In genomic region chrX:153969125-153969903, GRCh38 we compare ENCODE assay signal across 8 cellular contexts. TPM values are rescaled to one million over a fixed set of nuclear protein-coding genes. Genes with fewer than 3 reads are reported as not detected.
DNase-seq lines count a peak whose midpoint lies in the region; ATAC-seq, FAIRE-seq and TF ChIP-seq lines count a peak whose summit lies in the region.

No MANE protein-coding gene starts in this region.

- WGBS in ectodermal cell, 2 experiments, result 3 to 4% methylated on average over 24 to 25 of the region's 25 CpGs

- H3K36me3 ChIP-seq in ectodermal cell (ENCODE audit: control insufficient read depth, insufficient read depth, low read length) (no peaks in the 10 kb centered on the region), osteoblast (ENCODE audit: insufficient read depth, low read length) (peaks cover 3% of the 10 kb centered on the region)

- FAIRE-seq in GM12892 (lab: Jason Lieb, UNC), result no peak

- peaks cover 68% of the 10 kb centered on the region for H3K79me2 ChIP-seq in osteoblast (ENCODE audit: insufficient read depth, low read length)

- no peaks in the 10 kb centered on the region for H3K9me3 ChIP-seq in ectodermal cell (ENCODE audit: control insufficient read depth, low read length)
- no peaks in the 10 kb centered on the region for H3K9me3 ChIP-seq in osteoblast (ENCODE audit: low read depth, low read length)

- ATAC-seq in HG03097 (IDR thresholded peaks at IDR 0.05; ENCODE audit: low FRiP score, unreplicated experiment), result no peak

- H3K4me1 ChIP-seq in ectodermal cell (ENCODE audit: control insufficient read depth, insufficient read depth, low read length), result peaks cover 21% of the 10 kb centered on the region
- H3K4me1 ChIP-seq in osteoblast (ENCODE audit: insufficient read depth, low read length), result peaks cover 44% of the 10 kb centered on the region

- peak; percentile 24 for DNase-seq in COLO668 (lab: John Stamatoyannopoulos, UW; ENCODE audit: unreplicated experiment)
- DNase-seq in NB4 (ENCODE audit: low read depth), result peak; percentile 57
- no peak for DNase-seq in osteoblast (ENCODE audit: insufficient read length, low spot score, missing footprints)
- DNase-seq in NCI-H2196 treated with DMSO at 0.1 percent for 48 hours (lab: John Stamatoyannopoulos, UW; ENCODE audit: unreplicated experiment), result no peak
- no peak for DNase-seq in SKM-1 (lab: John Stamatoyannopoulos, UW; ENCODE audit: unreplicated experiment)
- DNase-seq in GM12892 (ENCODE audit: insufficient read length), result no peak

- TF ChIP-seq POLR2A in NB4 (IDR thresholded peaks at IDR 0.05; ENCODE audit: extremely low read depth, insufficient read length), result no peak
- TF ChIP-seq POLR2A in GM12892 (IDR thresholded peaks at IDR 0.05; ENCODE audit: low read depth, low read length), result no peak

- H3K4me3 ChIP-seq in NB4 (ENCODE audit: low read depth, low read length) (peak overlapping the region; percentile 90), ectodermal cell (ENCODE audit: insufficient read depth, low read depth, low read length) (peak overlapping the region; percentile 59), osteoblast (ENCODE audit: insufficient read depth, low read length) (peak overlapping the region; percentile 99)

- H3K27ac ChIP-seq in ectodermal cell (ENCODE audit: insufficient read depth, low read depth, low read length, poor library complexity, severe bottlenecking) (no peak overlapping the region), osteoblast (ENCODE audit: low read depth, low read length) (peak overlapping the region; percentile 45)

- TF ChIP-seq CTCF in NB4 (IDR thresholded peaks at IDR 0.05; ENCODE audit: low read depth, low read length) (no peak), osteoblast (IDR thresholded peaks at IDR 0.05; ENCODE audit: extremely low read depth, low read depth, low read length) (no peak)

- H4K20me1 ChIP-seq in osteoblast (ENCODE audit: insufficient read depth, low read length), result peaks cover 58% of the 10 kb centered on the region

- H3K4me2 ChIP-seq in osteoblast (ENCODE audit: insufficient read depth, low read length), result peak overlapping the region; percentile 94

- H2AFZ ChIP-seq in osteoblast (ENCODE audit: low read length), result no peak overlapping the region

- H3K27me3 ChIP-seq in ectodermal cell (ENCODE audit: control insufficient read depth, insufficient read depth, low read length, poor library complexity, severe bottlenecking) (no peaks in the 10 kb centered on the region), osteoblast (ENCODE audit: insufficient read depth, low read length) (no peaks in the 10 kb centered on the region)

RNA-seq across cellular contexts. Expression of gene HCFC1, which starts 2.3 kb away (rescaled TPM):
- 85.2 TPM for polyA plus RNA-seq in ectodermal cell (2013, experiment 1 of 4)
- 86.5 TPM for polyA plus RNA-seq in ectodermal cell (2013, experiment 2 of 4)
- 61.4 TPM for polyA plus RNA-seq in ectodermal cell (2013, experiment 3 of 4)
- 68.1 TPM for polyA plus RNA-seq in ectodermal cell (2013, experiment 4 of 4)
- total RNA-seq in osteoblast, result 22.1 and 24.6 TPM in 2 replicates
- 13.3 TPM for polyA plus RNA-seq in GM12892 (2012; ENCODE audit: missing spikeins)

RNA-seq across cellular contexts. Expression of gene TMEM187, which starts 3.2 kb away (rescaled TPM):
- polyA plus RNA-seq in ectodermal cell (2013, experiment 1 of 4), result 9.8 TPM
- polyA plus RNA-seq in ectodermal cell (2013, experiment 2 of 4), result 7.9 TPM
- 6.5 TPM for polyA plus RNA-seq in ectodermal cell (2013, experiment 3 of 4)
- polyA plus RNA-seq in ectodermal cell (2013, experiment 4 of 4), result 6.7 TPM
- 6.9 and 8.5 TPM in 2 replicates for total RNA-seq in osteoblast
- polyA plus RNA-seq in GM12892 (2012; ENCODE audit: missing spikeins), result 2.2 TPM

RNA-seq across cellular contexts. Expression of gene RENBP, which starts 24.9 kb away (rescaled TPM):
- 5.0 TPM for polyA plus RNA-seq in ectodermal cell (2013, experiment 1 of 4)
- polyA plus RNA-seq in ectodermal cell (2013, experiment 2 of 4), result 7.5 TPM
- polyA plus RNA-seq in ectodermal cell (2013, experiment 3 of 4), result 5.1 TPM
- polyA plus RNA-seq in ectodermal cell (2013, experiment 4 of 4), result 7.4 TPM
- 6.5 TPM in 2 replicates for total RNA-seq in osteoblast
- polyA plus RNA-seq in GM12892 (2012; ENCODE audit: missing spikeins), result 3.7 TPM

RNA-seq across cellular contexts. Expression of gene NAA10, which starts 34.5 kb away (rescaled TPM):
- 104 TPM for polyA plus RNA-seq in ectodermal cell (2013, experiment 1 of 4)
- polyA plus RNA-seq in ectodermal cell (2013, experiment 2 of 4), result 95.2 TPM
- polyA plus RNA-seq in ectodermal cell (2013, experiment 3 of 4), result 79.9 TPM
- polyA plus RNA-seq in ectodermal cell (2013, experiment 4 of 4), result 87.6 TPM
- 43.4 and 46.3 TPM in 2 replicates for total RNA-seq in osteoblast
- 76.2 TPM for polyA plus RNA-seq in GM12892 (2012; ENCODE audit: missing spikeins)

RNA-seq across cellular contexts. Expression of gene ARHGAP4, which starts 43.2 kb away (rescaled TPM):
- polyA plus RNA-seq in ectodermal cell (2013, experiment 1 of 4), result 9.0 TPM
- polyA plus RNA-seq in ectodermal cell (2013, experiment 2 of 4), result 14.4 TPM
- 10.2 TPM for polyA plus RNA-seq in ectodermal cell (2013, experiment 3 of 4)
- 9.5 TPM for polyA plus RNA-seq in ectodermal cell (2013, experiment 4 of 4)
- total RNA-seq in osteoblast, result 0.88 and 1.4 TPM in 2 replicates
- polyA plus RNA-seq in GM12892 (2012; ENCODE audit: missing spikeins), result 23.2 TPM

Comparison
In these comparisons a context has a peak if more than half of its experiments do, and no peak if none do; other contexts are left out.
1. DNase-seq: peak in COLO668 (single experiment) and NB4 (single experiment); none in osteoblast (single experiment), NCI-H2196 treated with DMSO at 0.1 percent for 48 hours (single experiment), SKM-1 (single experiment) and GM12892 (single experiment).
2. Peak in every context shown above with its lines, with median percentiles within 50 percentile points of each other: H3K4me3 ChIP-seq.